Comparison of ENCODE assay signal across 22 cellular contexts in the genomic region with DNA sequence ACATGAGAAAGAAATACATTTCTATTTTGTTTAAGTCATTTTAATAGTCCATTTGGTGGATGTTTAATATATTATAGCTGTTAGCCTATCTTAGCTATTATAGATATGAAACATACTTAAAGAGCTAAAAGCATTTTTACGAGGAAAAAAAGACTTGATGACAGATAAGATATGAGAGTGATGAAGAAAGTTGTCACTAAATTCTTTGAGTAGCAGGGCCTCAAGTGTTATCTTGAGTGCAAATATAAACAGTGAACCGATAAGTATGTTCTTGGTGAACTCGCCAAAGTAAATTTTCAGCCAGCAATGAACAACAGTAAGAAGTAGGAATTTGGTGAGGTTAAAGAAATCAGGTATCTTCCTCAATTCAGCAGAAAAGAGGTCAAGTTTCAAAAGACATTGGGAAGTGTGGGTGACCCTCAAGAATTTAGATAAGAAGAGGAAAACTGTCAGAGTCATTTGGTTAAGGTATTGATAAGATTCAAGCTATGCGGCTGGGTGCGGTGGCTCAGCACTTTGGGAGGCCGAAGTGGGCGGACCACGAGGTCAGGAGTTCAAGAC.
DNase-seq lines count a peak whose midpoint lies in the region; ATAC-seq, FAIRE-seq and TF ChIP-seq lines count a peak whose summit lies in the region.
"Had no signal": no experiment of that assay in that cellular context is flagged by ENCODE, and none has a peak within 500 bp of the region (broad histone marks: within the 10 kb centered on the region; RNA-seq: fewer than 3 reads in every experiment).

No MANE protein-coding gene starts in this region.

- no peaks in the 10 kb centered on the region for H3K27me3 Mint-ChIP-seq in astrocyte (ENCODE audit: low read depth, unreplicated experiment)
- H3K27me3 Mint-ChIP-seq in mesothelial cell of epicardium (ENCODE audit: low read depth) = no peaks in the 10 kb centered on the region
- no peaks in the 10 kb centered on the region for H3K27me3 Mint-ChIP-seq in activated naive CD4-positive, alpha-beta T cell treated with anti-CD3 and anti-CD28 coated beads, Interleukin-2, amount 10 ng/mL, durations not matched to agents 7 days and 5 days
- H3K27me3 Mint-ChIP-seq: B cell, IgD-negative memory B cell had no signal

- H2AFZ ChIP-seq in SK-N-SH (ENCODE audit: low read depth) = no peak overlapping the region
- no peak overlapping the region for H2AFZ ChIP-seq in astrocyte (ENCODE audit: low read depth, low read length)
- H2AFZ ChIP-seq: GM23248 had no signal

- DNase-seq in SK-N-SH (no peak), astrocyte (ENCODE audit: low read depth) (peak; percentile 50), fibroblast of villous mesenchyme (ENCODE audit: low read depth) (peak; percentile 8), mesothelial cell of epicardium (ENCODE audit: low spot score in 2 of 2, unreplicated experiment in 2 of 2) (no peak), mucosa of descending colon (no peak)
- no peak for DNase-seq in activated naive CD4-positive, alpha-beta T cell treated with anti-CD3 and anti-CD28 coated beads, Interleukin-2, amount 10 ng/mL, durations not matched to agents 7 days and 5 days
- DNase-seq in activated T-cell treated with anti-CD3 and anti-CD28 coated beads, Interleukin-2, amount 50 U/mL, for 1 hour = no peak
- DNase-seq: CD8-positive, alpha-beta T cell; DMS 273 treated with DMSO at 0.1 percent for 48 hours; DMS53; DND-41; GM23248; HFFc6 had no signal

- H3K36me3 Mint-ChIP-seq in astrocyte (ENCODE audit: low read depth, unreplicated experiment) (no peaks in the 10 kb centered on the region), mesothelial cell of epicardium (peaks cover 3% of the 10 kb centered on the region)
- no peaks in the 10 kb centered on the region for H3K36me3 Mint-ChIP-seq in activated naive CD4-positive, alpha-beta T cell treated with anti-CD3 and anti-CD28 coated beads, Interleukin-2, amount 10 ng/mL, durations not matched to agents 7 days and 5 days
- H3K36me3 Mint-ChIP-seq: CD8-positive, alpha-beta T cell; IgD-negative memory B cell had no signal

- H3K27me3 ChIP-seq in SK-N-SH (ENCODE audit: insufficient read depth) (no peaks in the 10 kb centered on the region), astrocyte (ENCODE audit: insufficient read depth, low read length) (no peaks in the 10 kb centered on the region)

- no peaks in the 10 kb centered on the region for H3K9me2 ChIP-seq in SK-N-SH

- H3K4me1 Mint-ChIP-seq in astrocyte (ENCODE audit: low read depth, unreplicated experiment) = peaks cover 16% of the 10 kb centered on the region
- peaks cover 5% of the 10 kb centered on the region for H3K4me1 Mint-ChIP-seq in mesothelial cell of epicardium
- H3K4me1 Mint-ChIP-seq in activated naive CD4-positive, alpha-beta T cell treated with anti-CD3 and anti-CD28 coated beads, Interleukin-2, amount 10 ng/mL, durations not matched to agents 7 days and 5 days = no peaks in the 10 kb centered on the region
- H3K4me1 Mint-ChIP-seq: B cell, IgD-negative memory B cell had no signal

- no peaks in the 10 kb centered on the region for H4K20me1 ChIP-seq in SK-N-SH (ENCODE audit: insufficient read depth)
- no peaks in the 10 kb centered on the region for H4K20me1 ChIP-seq in astrocyte (ENCODE audit: insufficient read depth, low read length)

- peaks cover 0 to 14% of the 10 kb centered on the region in 2 experiments; a peak in 1 of 4 replicates for H3K4me1 ChIP-seq in SK-N-SH (ENCODE audit: control insufficient read depth in 1 of 2, insufficient read depth in 2 of 2, low read depth in 1 of 2, low read length in 1 of 2)
- H3K4me1 ChIP-seq in astrocyte (ENCODE audit: insufficient read depth, low read length) = peaks cover 8% of the 10 kb centered on the region
- no peaks in the 10 kb centered on the region for H3K4me1 ChIP-seq in mucosa of descending colon (ENCODE audit: low read depth)
- H3K4me1 ChIP-seq: HAP-1 had no signal

- peak; percentile 49 for FAIRE-seq in astrocyte (lab: Jason Lieb, UNC)
- FAIRE-seq: G401.6, GM12891, HepG2 had no signal

- no peak overlapping the region for H3K27ac Mint-ChIP-seq in astrocyte (ENCODE audit: unreplicated experiment)
- H3K27ac Mint-ChIP-seq in mesothelial cell of epicardium = peak overlapping the region; percentile 61
- no peak overlapping the region for H3K27ac Mint-ChIP-seq in activated naive CD4-positive, alpha-beta T cell treated with anti-CD3 and anti-CD28 coated beads, Interleukin-2, amount 10 ng/mL, durations not matched to agents 7 days and 5 days
- H3K27ac Mint-ChIP-seq: B cell; CD8-positive, alpha-beta T cell; HFFc6; IgD-negative memory B cell had no signal

- peaks cover 4% of the 10 kb centered on the region for H3F3A ChIP-seq in SK-N-SH (replicated peaks; ENCODE audit: insufficient read depth)

- no peak for TF ChIP-seq RAD21 in SK-N-SH (IDR thresholded peaks at IDR 0.05; ENCODE audit: low read length)

- H3K9ac ChIP-seq in SK-N-SH (no peak overlapping the region), astrocyte (ENCODE audit: low read length) (no peak overlapping the region)
- H3K9ac ChIP-seq: BLaER1 treated with 17β-estradiol and CSF1 and Interleukin-3, amounts not matched to agents 10 nM and 100 nM; GM23248 had no signal

- POLR2A ChIA-PET in SK-N-SH (lab: Yijun Ruan, JAX) = no interaction called here

- ATAC-seq in SK-N-SH treated with all-trans-retinoic acid at 6 μM for 48 hours = no peak
- no peak for ATAC-seq in mucosa of descending colon
- ATAC-seq: CD8-positive, alpha-beta T cell; HepG2 had no signal

- H3K79me2 ChIP-seq in SK-N-SH (ENCODE audit: insufficient read depth) = no peaks in the 10 kb centered on the region
- H3K79me2 ChIP-seq in astrocyte (ENCODE audit: insufficient read depth, low read length) = no peaks in the 10 kb centered on the region

- H3K4me2 ChIP-seq in SK-N-SH = no peak overlapping the region
- no peak overlapping the region for H3K4me2 ChIP-seq in astrocyte (ENCODE audit: low read length)
- H3K4me2 ChIP-seq: BLaER1 treated with 17β-estradiol and CSF1 and Interleukin-3, amounts not matched to agents 10 nM and 100 nM had no signal

- H3K27ac ChIP-seq in SK-N-SH (ENCODE audit: low read depth in 2 of 2, low read length in 1 of 2) (no peak overlapping the region), astrocyte (ENCODE audit: low read depth, low read length) (no peak overlapping the region)
- H3K27ac ChIP-seq: 22Rv1; BLaER1 treated with 17β-estradiol and CSF1 and Interleukin-3, amounts not matched to agents 10 nM and 100 nM; GM23248 had no signal

- CTCF ChIA-PET in SK-N-SH (lab: Yijun Ruan, JAX) = no interaction called here
- CTCF ChIA-PET in activated naive CD4-positive, alpha-beta T cell treated with anti-CD3 and anti-CD28 coated beads, Interleukin-2, amount 10 ng/mL, durations not matched to agents 7 days and 5 days (lab: Charles Lee) = no interaction called here

- H3K36me3 ChIP-seq in SK-N-SH (replicated peaks in 1 of 2; ENCODE audit: control insufficient read depth in 1 of 2, insufficient read depth in 2 of 2, low read length in 1 of 2) (no peaks in the 10 kb centered on the region), astrocyte (ENCODE audit: insufficient read depth, low read length) (no peaks in the 10 kb centered on the region), mucosa of descending colon (ENCODE audit: low read depth) (no peaks in the 10 kb centered on the region)
- H3K36me3 ChIP-seq: BLaER1 treated with 17β-estradiol and CSF1 and Interleukin-3, amounts not matched to agents 10 nM and 100 nM; HAP-1 had no signal

- TF ChIP-seq EP300 in SK-N-SH (IDR thresholded peaks at IDR 0.05; ENCODE audit: borderline replicate concordance in 1 of 2, low read depth in 1 of 2, low read length in 1 of 2) = no peak

- H3K4me3 Mint-ChIP-seq in astrocyte (ENCODE audit: unreplicated experiment) = no peak overlapping the region
- H3K4me3 Mint-ChIP-seq in mesothelial cell of epicardium = no peak overlapping the region
- no peak overlapping the region for H3K4me3 Mint-ChIP-seq in activated naive CD4-positive, alpha-beta T cell treated with anti-CD3 and anti-CD28 coated beads, Interleukin-2, amount 10 ng/mL, durations not matched to agents 7 days and 5 days
- H3K4me3 Mint-ChIP-seq: B cell; CD8-positive, alpha-beta T cell; HFFc6; IgD-negative memory B cell had no signal

- H3K9me3 ChIP-seq in SK-N-SH (no peaks in the 10 kb centered on the region), astrocyte (ENCODE audit: insufficient read depth, low read depth, low read length) (no peaks in the 10 kb centered on the region), mucosa of descending colon (no peaks in the 10 kb centered on the region)
- H3K9me3 ChIP-seq: HAP-1 had no signal

- H3K9me3 Mint-ChIP-seq in astrocyte (ENCODE audit: unreplicated experiment) (peaks cover 5% of the 10 kb centered on the region), mesothelial cell of epicardium (peaks cover 56% of the 10 kb centered on the region)
- peaks cover 3% of the 10 kb centered on the region for H3K9me3 Mint-ChIP-seq in activated naive CD4-positive, alpha-beta T cell treated with anti-CD3 and anti-CD28 coated beads, Interleukin-2, amount 10 ng/mL, durations not matched to agents 7 days and 5 days
- H3K9me3 Mint-ChIP-seq: HFFc6 had no signal

- no peak for TF ChIP-seq CTCF in SK-N-SH (IDR thresholded peaks at IDR 0.05)
- no peak for TF ChIP-seq CTCF in astrocyte (IDR thresholded peaks at IDR 0.05; ENCODE audit: insufficient read depth, low read depth, low read length)
- TF ChIP-seq CTCF in fibroblast of villous mesenchyme (IDR thresholded peaks at IDR 0.05; ENCODE audit: insufficient read depth, low read depth, low read length) = no peak
- TF ChIP-seq CTCF in mesothelial cell of epicardium (IDR thresholded peaks at IDR 0.05; ENCODE audit: unreplicated experiment) = no peak
- TF ChIP-seq CTCF in mucosa of descending colon (IDR thresholded peaks at IDR 0.05) = no peak

- 33% methylated on average over 8 of the region's 8 CpGs for WGBS in SK-N-SH (ENCODE audit: low lambda C conversion rate)

- intact Hi-C loops in mucosa of descending colon (cut with DNase I, micrococcal nuclease) = no loop called here

- H3K4me3 ChIP-seq in SK-N-SH (ENCODE audit: low read depth in 2 of 2, low read length in 1 of 2) = no peak overlapping the region
- H3K4me3 ChIP-seq in astrocyte (ENCODE audit: insufficient read depth, low read depth, low read length) = no peak overlapping the region
- no peak overlapping the region for H3K4me3 ChIP-seq in fibroblast of villous mesenchyme (ENCODE audit: low read depth, low read length)
- H3K4me3 ChIP-seq in mucosa of descending colon = no peak overlapping the region
- H3K4me3 ChIP-seq: BLaER1 treated with 17β-estradiol and CSF1 and Interleukin-3, amounts not matched to agents 10 nM and 100 nM; GM23248; HAP-1 had no signal

TF ChIP-seq in SK-N-SH treated with all-trans-retinoic acid at 6 μM for 48 hours, 23 proteins besides CTCF, POLR2A, EP300 and RAD21:
- no peak for TF ChIP-seq ZFP30 (CRISPR knock-in tag; IDR thresholded peaks at IDR 0.05)
- peak; percentile 54 for TF ChIP-seq ISL1 (CRISPR knock-in tag; IDR thresholded peaks at IDR 0.05)
- TF ChIP-seq ESRRG (CRISPR knock-in tag; IDR thresholded peaks at IDR 0.05) = no peak
TF ChIP-seq in SK-N-SH treated with all-trans-retinoic acid at 6 μM for 48 hours: peak in this region for 1.

Comparison
In these comparisons a context has a peak if more than half of its experiments do, and no peak if none do; other contexts are left out.
1. DNase-seq: peak in astrocyte (single experiment) and fibroblast of villous mesenchyme (single experiment); none in SK-N-SH (single experiment), mesothelial cell of epicardium (0 of 2), mucosa of descending colon (0 of 3), activated naive CD4-positive, alpha-beta T cell treated with anti-CD3 and anti-CD28 coated beads, Interleukin-2, amount 10 ng/mL, durations not matched to agents 7 days and 5 days (single experiment) and activated T-cell treated with anti-CD3 and anti-CD28 coated beads, Interleukin-2, amount 50 U/mL, for 1 hour (single experiment).